In the genomic region with DNA sequence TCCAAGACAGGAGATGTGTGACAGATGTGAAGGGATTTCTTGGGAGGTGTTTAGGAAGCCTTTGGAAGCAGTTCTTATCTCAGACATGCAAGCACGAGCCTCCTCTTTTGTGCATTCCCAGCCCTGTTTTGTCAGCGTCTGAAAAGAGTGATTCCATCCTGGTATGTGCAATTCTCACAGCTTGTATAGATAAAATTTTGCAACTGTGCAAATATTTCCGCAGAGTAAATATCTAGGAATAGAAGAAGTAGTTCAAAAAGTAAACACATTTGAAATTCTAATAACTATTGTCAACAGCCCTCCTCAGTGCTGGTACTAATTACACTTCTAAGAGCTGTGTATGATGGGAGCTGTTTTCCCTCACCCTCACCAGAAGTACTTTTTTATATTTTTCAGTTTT, we compare ENCODE assay signal across 19 cellular contexts.
DNase-seq lines count a peak whose midpoint lies in the region; ATAC-seq, FAIRE-seq and TF ChIP-seq lines count a peak whose summit lies in the region.
"Had no signal": no experiment of that assay in that cellular context is flagged by ENCODE, and none has a peak within 500 bp of the region (broad histone marks: within the 10 kb centered on the region; RNA-seq: fewer than 3 reads in every experiment).

No MANE protein-coding gene starts in this region.

- H3K9me3 ChIP-seq in PC-3 (ENCODE audit: low read length) (no peaks in the 10 kb centered on the region), prostate gland (no peaks in the 10 kb centered on the region)
- H3K9me3 ChIP-seq: suprapubic skin had no signal

- no peaks in the 10 kb centered on the region for H4K20me1 ChIP-seq in PC-3 (ENCODE audit: low read length)

- no peak overlapping the region for H3K9ac ChIP-seq in PC-3 (ENCODE audit: low read length)

- no peak overlapping the region for H3K27ac ChIP-seq in PC-3 (ENCODE audit: low read length)
- H3K27ac ChIP-seq in prostate gland = no peak overlapping the region
- H3K27ac ChIP-seq: suprapubic skin had no signal

- BruUV-seq in PC-3 (replicated peaks; lab: Mats Ljungman, UMichigan) = no TSS peak

- no peaks in the 10 kb centered on the region for H3F3A ChIP-seq in PC-3 (ENCODE audit: low read length, unreplicated experiment)

- peak overlapping the region; percentile 12; the same call in 1 of the 2 replicates for H3K4me2 ChIP-seq in PC-3 (ENCODE audit: low read length)

- TF ChIP-seq POLR2A in prostate gland (IDR thresholded peaks at IDR 0.05) = no peak

- H3K79me2 ChIP-seq in PC-3 (ENCODE audit: low read length) = no peaks in the 10 kb centered on the region

- intact Hi-C loops in PC-3 (cut with micrococcal nuclease) (no loop called here), prostate gland (cut with DNase I) (no loop called here)

- H3K4me1 ChIP-seq in PC-3 (ENCODE audit: insufficient read depth, low read length) = 0 out of 2 replicates have a peak, but pooled peaks cover 6% of the 10 kb centered on the region
- H3K4me1 ChIP-seq in prostate gland (replicated peaks) = peaks cover 3% of the 10 kb centered on the region

- CTCF ChIA-PET in PC-3 (lab: Charles Lee) = no interaction called here

- TF ChIP-seq CTCF in PC-3 (conservative IDR thresholded peaks at IDR 0.05; ENCODE audit: low read depth, low read length) (no peak), prostate gland (IDR thresholded peaks at IDR 0.05) (no peak)

- H3K4me3 ChIP-seq in PC-3 (ENCODE audit: low read length) = no peak overlapping the region
- no peak overlapping the region for H3K4me3 ChIP-seq in prostate gland
- H3K4me3 ChIP-seq: suprapubic skin had no signal

- 22% methylated on average over 3 of the region's 3 CpGs for WGBS in prostate gland

- FAIRE-seq in islet of Langerhans (lab: Jason Lieb, UNC) = peak; percentile 72
- FAIRE-seq: GM12892 had no signal

- H3K9me2 ChIP-seq in PC-3 (replicated peaks; ENCODE audit: low read length) = no peaks in the 10 kb centered on the region

- H3K36me3 ChIP-seq in PC-3 (ENCODE audit: low read depth, low read length) (no peaks in the 10 kb centered on the region), prostate gland (no peaks in the 10 kb centered on the region)
- H3K36me3 ChIP-seq: suprapubic skin had no signal

- no peak overlapping the region for H2AFZ ChIP-seq in PC-3 (ENCODE audit: low read length)

- ATAC-seq in PC-3 (peak; percentile 70), HG03342 (IDR thresholded peaks at IDR 0.05; ENCODE audit: unreplicated experiment) (no peak)
- ATAC-seq: T-helper 17 cell had no signal

- POLR2A ChIA-PET in PC-3 (lab: Charles Lee; ENCODE audit: unreplicated experiment) = interaction anchor here (0.6 kb wide), 1 partner anchor 565 kb away, joined by 3 read pairs; no protein-coding TSS in a partner anchor

- no peaks in the 10 kb centered on the region for H3K27me3 ChIP-seq in PC-3 (ENCODE audit: low read length)
- H3K27me3 ChIP-seq in prostate gland (replicated peaks; ENCODE audit: insufficient read depth) = no peaks in the 10 kb centered on the region
- H3K27me3 ChIP-seq: suprapubic skin had no signal

- DNase-seq in NCI-H2081 (lab: John Stamatoyannopoulos, UW) (peak; percentile 6 to 44), NCI-H2081 treated with DMSO at 0.1 percent for 48 hours (lab: John Stamatoyannopoulos, UW) (no peak), PC-3 (no peak), prostate gland (ENCODE audit: low spot score) (peak; percentile 25), NCI-H2029 treated with DMSO at 0.1 percent for 48 hours (lab: John Stamatoyannopoulos, UW) (no peak), NCI-H345 treated with DMSO at 0.1 percent for 48 hours (lab: John Stamatoyannopoulos, UW; ENCODE audit: unreplicated experiment) (no peak)
- DNase-seq: activated CD4-positive, alpha-beta T cell treated with anti-CD3 and anti-CD28 coated beads for 1 hour; activated CD8-positive, alpha-beta memory T cell treated with anti-CD3 and anti-CD28 coated beads, Interleukin-2, amount 50 U/mL, for 48 hours; activated naive CD8-positive, alpha-beta T cell treated with anti-CD3 and anti-CD28 coated beads for 36 hours; CD4-positive, alpha-beta T cell; glutamatergic neuron; Kasumi-1; NCI-H1436 treated with DMSO at 0.1 percent for 48 hours; NCI-H526 treated with DMSO at 0.1 percent for 48 hours; T-helper 17 cell had no signal

Comparison
In these comparisons a context has a peak if more than half of its experiments do, and no peak if none do; other contexts are left out.
1. DNase-seq: peak in NCI-H2081 (2 of 2) and prostate gland (single experiment); none in NCI-H2081 treated with DMSO at 0.1 percent for 48 hours (single experiment), PC-3 (single experiment), NCI-H2029 treated with DMSO at 0.1 percent for 48 hours (single experiment) and NCI-H345 treated with DMSO at 0.1 percent for 48 hours (single experiment).